25 cellular contexts compared by ENCODE assay signal in the genomic region with DNA sequence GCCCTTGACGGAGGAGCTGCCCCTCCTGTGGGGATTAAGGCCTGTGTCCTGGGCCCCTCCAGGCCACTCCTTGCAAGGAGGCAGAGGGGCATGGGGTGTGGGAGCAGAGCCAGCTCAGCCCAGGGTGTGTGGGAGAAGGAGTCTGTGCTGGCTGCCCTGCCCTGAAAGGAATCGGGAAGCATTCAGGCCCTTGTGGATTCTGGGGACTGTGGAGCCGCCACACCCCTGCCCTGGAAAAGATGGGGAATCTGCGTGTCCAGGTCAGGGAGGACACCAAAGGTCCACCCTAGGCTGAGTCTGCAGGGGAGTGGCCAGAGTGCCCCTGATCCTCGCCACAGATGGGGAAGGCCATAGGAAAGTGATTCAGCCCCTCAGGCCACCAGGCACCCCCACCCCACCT. TPM values are rescaled to one million over a fixed set of nuclear protein-coding genes. Genes with fewer than 3 reads are reported as not detected.
"Had no signal": no experiment of that assay in that cellular context is flagged by ENCODE, and none has a peak within 500 bp of the region (broad histone marks: within the 10 kb centered on the region; RNA-seq: fewer than 3 reads in every experiment).

No MANE protein-coding gene starts in this region.

- H3K4me1 Mint-ChIP-seq: activated naive CD8-positive, alpha-beta T cell treated with anti-CD3 and anti-CD28 coated beads for 36 hours; stimulated activated memory B cell treated with anti-CD40 and anti-IgM and Interleukin-4, amounts not matched to agents 10 μg/mL and 1 μg/mL and 100 μg/mL, for 72 hours; T-helper 17 cell had no signal

- H3K4me1 ChIP-seq: breast epithelium, esophagus squamous epithelium, gastrocnemius medialis, lower lobe of right lung, parathyroid adenoma, right lobe of liver, stomach, transverse colon, vagina had no signal

- H3K27ac Mint-ChIP-seq: activated naive CD8-positive, alpha-beta T cell treated with anti-CD3 and anti-CD28 coated beads for 36 hours; activated T-helper 1 cell treated with anti-CD3 and anti-CD28 coated beads, Interleukin-12 subunit alpha, Interleukin-12 subunit beta, Interleukin-2, Interleukin-4 antibody, amounts not matched to agents 30 ng/mL and 10 ng/mL and 1 ng/mL, durations not matched to agents 14 hours and 24 hours and 36 hours; naive thymus-derived CD4-positive, alpha-beta T cell; stimulated activated memory B cell treated with anti-CD40 and anti-IgM and Interleukin-4, amounts not matched to agents 10 μg/mL and 1 μg/mL and 100 μg/mL, for 72 hours; T-helper 17 cell had no signal

- H3K27ac ChIP-seq: breast epithelium, coronary artery, esophagus squamous epithelium, gastrocnemius medialis, lower lobe of right lung, parathyroid adenoma, right lobe of liver, stomach, transverse colon, vagina had no signal

- ATAC-seq: gastrocnemius medialis; left colon; lower lobe of right lung; naive thymus-derived CD4-positive, alpha-beta T cell; right lobe of liver; stimulated activated memory B cell treated with anti-CD40 and anti-IgM and Interleukin-4, amounts not matched to agents 10 μg/mL and 1 μg/mL and 100 μg/mL, for 72 hours; T-helper 17 cell had no signal

- H3K36me3 ChIP-seq: breast epithelium, esophagus squamous epithelium, gastrocnemius medialis, lower lobe of right lung, right lobe of liver, stomach, transverse colon, vagina had no signal

- H3K79me2 ChIP-seq: parathyroid adenoma had no signal

- H3K36me3 Mint-ChIP-seq: activated naive CD8-positive, alpha-beta T cell treated with anti-CD3 and anti-CD28 coated beads for 36 hours had no signal

- H3K4me3 ChIP-seq: breast epithelium, coronary artery, esophagus squamous epithelium, gastrocnemius medialis, lower lobe of right lung, right lobe of liver, smooth muscle cell, stomach, transverse colon, vagina had no signal

- H3K4me2 ChIP-seq: smooth muscle cell had no signal

- H3K9me3 ChIP-seq: breast epithelium, esophagus squamous epithelium, gastrocnemius medialis, lower lobe of right lung, right lobe of liver, transverse colon, vagina had no signal

- H2AFZ ChIP-seq: parathyroid adenoma had no signal

- H3K4me3 Mint-ChIP-seq: activated naive CD8-positive, alpha-beta T cell treated with anti-CD3 and anti-CD28 coated beads for 36 hours; activated T-helper 1 cell treated with anti-CD3 and anti-CD28 coated beads, Interleukin-12 subunit alpha, Interleukin-12 subunit beta, Interleukin-2, Interleukin-4 antibody, amounts not matched to agents 30 ng/mL and 10 ng/mL and 1 ng/mL, durations not matched to agents 14 hours and 24 hours and 36 hours; naive thymus-derived CD4-positive, alpha-beta T cell; stimulated activated memory B cell treated with anti-CD40 and anti-IgM and Interleukin-4, amounts not matched to agents 10 μg/mL and 1 μg/mL and 100 μg/mL, for 72 hours; T-helper 17 cell had no signal

- DNase-seq: activated CD4-positive, alpha-beta T cell treated with anti-CD3 and anti-CD28 coated beads for 4 hours; activated CD4-positive, alpha-beta T cell treated with anti-CD3 and anti-CD28 coated beads, Interleukin-2, amount 50 U/mL, for 48 hours; activated CD4-positive, CD25-positive, alpha-beta regulatory T cell; activated naive CD8-positive, alpha-beta T cell treated with anti-CD3 and anti-CD28 coated beads for 36 hours; amniotic stem cell; esophagus squamous epithelium; gastrocnemius medialis; hypothalamus; lower lobe of right lung; naive thymus-derived CD4-positive, alpha-beta T cell; right lobe of liver; stimulated activated CD4-positive, alpha-beta T cell treated with anti-CD3 and anti-CD28 coated beads, Interleukin-15, amount 100 ng/mL, for 24 hours; stomach; SW 1271; transverse colon had no signal

- H3K9ac ChIP-seq: parathyroid adenoma had no signal

- H3K27me3 ChIP-seq: right lobe of liver, vagina had no signal

RNA-seq across cellular contexts. Expression of gene PRDM16, which starts 16.5 kb away (rescaled TPM):
- total RNA-seq: activated T-helper 1 cell treated with anti-CD3 and anti-CD28 coated beads, Interleukin-12 subunit alpha, Interleukin-12 subunit beta, Interleukin-2, Interleukin-4 antibody, amounts not matched to agents 30 ng/mL and 10 ng/mL and 1 ng/mL, durations not matched to agents 14 hours and 24 hours and 36 hours; T-helper 17 cell had no signal
- polyA plus RNA-seq: naive thymus-derived CD4-positive, alpha-beta T cell had no signal

RNA-seq across cellular contexts. Expression of gene ACTRT2, which starts 31.2 kb away (rescaled TPM):
- total RNA-seq: activated naive CD8-positive, alpha-beta T cell treated with anti-CD3 and anti-CD28 coated beads for 36 hours; activated T-helper 1 cell treated with anti-CD3 and anti-CD28 coated beads, Interleukin-12 subunit alpha, Interleukin-12 subunit beta, Interleukin-2, Interleukin-4 antibody, amounts not matched to agents 30 ng/mL and 10 ng/mL and 1 ng/mL, durations not matched to agents 14 hours and 24 hours and 36 hours; breast epithelium; esophagus squamous epithelium; gastrocnemius medialis; left colon; lower lobe of right lung; naive thymus-derived CD4-positive, alpha-beta T cell; right lobe of liver; smooth muscle cell; stomach; T-helper 17 cell; temporal lobe; transverse colon; vagina had no signal
- polyA plus RNA-seq: naive thymus-derived CD4-positive, alpha-beta T cell; smooth muscle cell; stomach had no signal
